1 cellular context compared by ENCODE assay signal in the genomic region with DNA sequence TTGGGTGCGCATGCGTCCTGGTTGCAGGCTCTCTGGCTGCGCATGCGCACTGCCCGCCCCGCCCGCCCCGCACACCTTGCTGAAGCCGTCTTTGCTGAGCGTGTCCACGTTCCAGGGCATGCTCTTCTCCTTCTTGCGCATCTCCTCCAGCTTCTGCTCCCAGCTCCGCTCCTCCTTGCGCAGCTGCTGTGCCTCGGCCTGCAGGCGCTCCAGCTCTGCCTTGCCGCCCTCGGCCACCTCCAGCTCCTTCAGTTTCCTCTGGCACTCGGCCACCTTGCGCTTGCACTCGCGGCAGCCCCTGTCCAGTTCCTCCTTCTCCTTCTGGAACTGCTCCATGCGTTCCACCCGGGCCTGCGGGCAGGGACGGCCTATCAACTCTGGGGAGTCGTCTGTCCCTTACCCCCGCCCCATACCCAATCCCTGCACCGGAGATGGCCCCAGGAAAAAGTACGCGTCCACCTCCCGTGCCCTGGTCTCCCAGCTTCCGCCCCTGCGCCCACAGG.
TF ChIP-seq lines count a peak whose summit lies in the region.

No MANE protein-coding gene starts in this region.

TF ChIP-seq in K562, 482 proteins besides CTCF, POLR2A, EP300 and RAD21:
- 0 out of 2 replicates have a peak, but pooled peaks have one; percentile 43 for TF ChIP-seq POLR2G (IDR thresholded peaks at IDR 0.05; ENCODE audit: low read depth, low read length)
- TF ChIP-seq RBFOX2 (IDR thresholded peaks at IDR 0.05; ENCODE audit: low read depth, low read length) = peak; percentile 61
- TF ChIP-seq LARP7 (IDR thresholded peaks at IDR 0.05) = no peak
